In genomic region chr21:42182713-42183371, GRCh38 we compare ENCODE assay signal across 17 cellular contexts. TPM values are rescaled to one million over a fixed set of nuclear protein-coding genes. Genes with fewer than 3 reads are reported as not detected.
DNase-seq lines count a peak whose midpoint lies in the region; ATAC-seq and TF ChIP-seq lines count a peak whose summit lies in the region.
"Had no signal": no experiment of that assay in that cellular context is flagged by ENCODE, and none has a peak within 500 bp of the region (broad histone marks: within the 10 kb centered on the region; RNA-seq: fewer than 3 reads in every experiment).

No MANE protein-coding gene starts in this region.

- H2AK5ac ChIP-seq in mesendoderm (ENCODE audit: low read length) = no peak overlapping the region

- H3K4me3 ChIP-seq in mesendoderm (ENCODE audit: low read length) (no peak overlapping the region), testis (no peak overlapping the region)
- H3K4me3 ChIP-seq in effector memory CD4-positive, alpha-beta T cell (ENCODE audit: insufficient read depth, low read depth, low read length, poor library complexity, severe bottlenecking) = no peak overlapping the region
- H3K4me3 ChIP-seq: HAP-1 had no signal

- H3K36me3 ChIP-seq in mesendoderm (ENCODE audit: control insufficient read depth, insufficient read depth, low read length) (no peaks in the 10 kb centered on the region), testis (ENCODE audit: low read depth, missing control alignments) (no peaks in the 10 kb centered on the region)
- no peaks in the 10 kb centered on the region for H3K36me3 ChIP-seq in effector memory CD4-positive, alpha-beta T cell (ENCODE audit: control insufficient read depth, insufficient read depth, low read length)
- H3K36me3 ChIP-seq: HAP-1 had no signal

- no peak overlapping the region for H3K4me2 ChIP-seq in mesendoderm (ENCODE audit: low read length)

- no peak overlapping the region for H3K4ac ChIP-seq in mesendoderm (ENCODE audit: low read depth, low read length)

- no peak overlapping the region for H2BK15ac ChIP-seq in mesendoderm (replicated peaks; ENCODE audit: low read depth)

- POLR2A ChIA-PET in activated CD4-positive, alpha-beta T cell treated with anti-CD3 and anti-CD28 coated beads, Interleukin-2, amount 10 ng/mL, durations not matched to agents 7 days and 5 days (lab: Charles Lee) = no interaction called here

- DNase-seq in activated CD4-positive, alpha-beta T cell treated with anti-CD3 and anti-CD28 coated beads, Interleukin-2, amount 10 ng/mL, durations not matched to agents 7 days and 5 days = no peak
- DNase-seq in activated CD4-positive, alpha-beta T cell treated with anti-CD3 and anti-CD28 coated beads, Interleukin-2, amount 50 U/mL, for 4 hours = no peak
- DNase-seq in stimulated activated naive CD8-positive, alpha-beta T cell treated with anti-CD3 and anti-CD28 coated beads, Interleukin-15, amount 100 ng/mL, for 72 hours = no peak
- DNase-seq in stimulated activated naive CD8-positive, alpha-beta T cell treated with anti-CD3 and anti-CD28 coated beads, Interleukin-15, Interleukin-2, amounts not matched to agents 100 U/mL and 50 U/mL, for 24 hours = no peak
- DNase-seq in mesendoderm (no peak), testis (no peak), NCI-H2081 treated with DMSO at 0.1 percent for 48 hours (lab: John Stamatoyannopoulos, UW) (no peak)
- DNase-seq in effector memory CD4-positive, alpha-beta T cell = no peak
- DNase-seq: CD8-positive, alpha-beta T cell; COR-L47; DMS153; DMS79 treated with DMSO at 0.1 percent for 48 hours; GDM1; GOT3 had no signal

- H2BK120ac ChIP-seq in mesendoderm (ENCODE audit: low read depth, low read length) = no peak overlapping the region

- H3K36me3 Mint-ChIP-seq in activated CD4-positive, alpha-beta T cell treated with anti-CD3 and anti-CD28 coated beads, Interleukin-2, amount 10 ng/mL, durations not matched to agents 7 days and 5 days (ENCODE audit: low read depth) = peaks cover 17% of the 10 kb centered on the region
- H3K36me3 Mint-ChIP-seq: CD8-positive, alpha-beta T cell had no signal

- no peak for TF ChIP-seq CTCF in testis (IDR thresholded peaks at IDR 0.05)

- no peaks in the 10 kb centered on the region for H3K4me1 ChIP-seq in mesendoderm (ENCODE audit: control insufficient read depth, low read depth, low read length)
- H3K4me1 ChIP-seq in testis = no peaks in the 10 kb centered on the region
- peaks cover 19% of the 10 kb centered on the region for H3K4me1 ChIP-seq in effector memory CD4-positive, alpha-beta T cell (ENCODE audit: control insufficient read depth, insufficient read depth, low read length, poor library complexity, severe bottlenecking)
- H3K4me1 ChIP-seq: HAP-1 had no signal

- no peaks in the 10 kb centered on the region for H3K27me3 ChIP-seq in mesendoderm (ENCODE audit: insufficient read depth, low read length, poor library complexity)
- no peaks in the 10 kb centered on the region for H3K27me3 ChIP-seq in testis
- no peaks in the 10 kb centered on the region for H3K27me3 ChIP-seq in effector memory CD4-positive, alpha-beta T cell (replicated peaks; ENCODE audit: control insufficient read depth, insufficient read depth, low read length, poor library complexity, severe bottlenecking)

- H3K27me3 Mint-ChIP-seq in activated CD4-positive, alpha-beta T cell treated with anti-CD3 and anti-CD28 coated beads, Interleukin-2, amount 10 ng/mL, durations not matched to agents 7 days and 5 days = peaks cover 6% of the 10 kb centered on the region
- H3K27me3 Mint-ChIP-seq in stimulated activated naive CD8-positive, alpha-beta T cell treated with anti-CD3 and anti-CD28 coated beads, Interleukin-15, amount 100 ng/mL, for 72 hours = no peaks in the 10 kb centered on the region

- no peak overlapping the region for H3K9ac ChIP-seq in mesendoderm (ENCODE audit: low read length)

- no peaks in the 10 kb centered on the region for H3K79me2 ChIP-seq in mesendoderm (ENCODE audit: control insufficient read depth, insufficient read depth, low read length)

- no peak overlapping the region for H2BK5ac ChIP-seq in mesendoderm (ENCODE audit: low read length)

- intact Hi-C loops in testis (cut with DNase I; ENCODE audit: low total_unique reads) = no loop called here

- no peak overlapping the region for H4K8ac ChIP-seq in mesendoderm (ENCODE audit: low read depth, low read length)

- no peak overlapping the region for H3K27ac ChIP-seq in mesendoderm (ENCODE audit: low read depth, low read length)
- H3K27ac ChIP-seq in testis = no peak overlapping the region
- H3K27ac ChIP-seq in effector memory CD4-positive, alpha-beta T cell (ENCODE audit: insufficient read depth, low read length, poor library complexity, severe bottlenecking) = no peak overlapping the region
- H3K27ac ChIP-seq: 22Rv1 had no signal

- H3K9me3 Mint-ChIP-seq in activated CD4-positive, alpha-beta T cell treated with anti-CD3 and anti-CD28 coated beads, Interleukin-2, amount 10 ng/mL, durations not matched to agents 7 days and 5 days = peaks cover 13% of the 10 kb centered on the region
- H3K9me3 Mint-ChIP-seq in stimulated activated naive CD8-positive, alpha-beta T cell treated with anti-CD3 and anti-CD28 coated beads, Interleukin-15, amount 100 ng/mL, for 72 hours = peaks cover 16% of the 10 kb centered on the region in 2 donors

- ATAC-seq in stimulated activated naive CD8-positive, alpha-beta T cell treated with anti-CD3 and anti-CD28 coated beads, Interleukin-15, amount 100 ng/mL, for 72 hours = no peak
- no peak for ATAC-seq in stimulated activated naive CD8-positive, alpha-beta T cell treated with anti-CD3 and anti-CD28 coated beads, Interleukin-15, Interleukin-2, amounts not matched to agents 100 U/mL and 50 U/mL, for 24 hours
- ATAC-seq: CD8-positive, alpha-beta T cell had no signal

- peaks cover 26% of the 10 kb centered on the region for H3K4me1 Mint-ChIP-seq in activated CD4-positive, alpha-beta T cell treated with anti-CD3 and anti-CD28 coated beads, Interleukin-2, amount 10 ng/mL, durations not matched to agents 7 days and 5 days
- H3K4me1 Mint-ChIP-seq in stimulated activated naive CD8-positive, alpha-beta T cell treated with anti-CD3 and anti-CD28 coated beads, Interleukin-15, amount 100 ng/mL, for 72 hours = peaks cover 24% of the 10 kb centered on the region

- H3K9me3 ChIP-seq in testis = no peaks in the 10 kb centered on the region
- no peaks in the 10 kb centered on the region for H3K9me3 ChIP-seq in effector memory CD4-positive, alpha-beta T cell (ENCODE audit: control insufficient read depth, low read length)
- H3K9me3 ChIP-seq: HAP-1 had no signal

- H4K5ac ChIP-seq in mesendoderm (ENCODE audit: low read length) = no peak overlapping the region

- peak overlapping the region; percentile 66 for H3K23ac ChIP-seq in mesendoderm (ENCODE audit: low read length)

- no peak overlapping the region for H3K56ac ChIP-seq in mesendoderm (ENCODE audit: low read length)

- TF ChIP-seq POLR2A in testis (IDR thresholded peaks at IDR 0.05) = no peak

- no peak overlapping the region for H3K18ac ChIP-seq in mesendoderm (ENCODE audit: low read length)

- peak overlapping the region; percentile 37 for H3K27ac Mint-ChIP-seq in activated CD4-positive, alpha-beta T cell treated with anti-CD3 and anti-CD28 coated beads, Interleukin-2, amount 10 ng/mL, durations not matched to agents 7 days and 5 days
- H3K27ac Mint-ChIP-seq in stimulated activated naive CD8-positive, alpha-beta T cell treated with anti-CD3 and anti-CD28 coated beads, Interleukin-15, amount 100 ng/mL, for 72 hours = peak overlapping the region; percentile 3 to 51
- H3K27ac Mint-ChIP-seq: CD8-positive, alpha-beta T cell had no signal

- H3K79me1 ChIP-seq in mesendoderm (ENCODE audit: low read length) = no peaks in the 10 kb centered on the region

- CTCF ChIA-PET in activated CD4-positive, alpha-beta T cell treated with anti-CD3 and anti-CD28 coated beads, Interleukin-2, amount 10 ng/mL, durations not matched to agents 7 days and 5 days (lab: Charles Lee) = interaction anchor here (0.8 to 1.5 kb wide), 7 partner anchors 11 to 127 kb away, joined by 3 read pairs; no protein-coding TSS in a partner anchor

- no CpG with 5 or more reads among the region's 4 CpGs for WGBS in mesendoderm (ENCODE audit: extremely low coverage, insufficient coverage, low lambda C conversion rate)
- 75 to 81% methylated on average over 4 of the region's 4 CpGs for WGBS in testis, 2 donors

- H3K4me3 Mint-ChIP-seq in activated CD4-positive, alpha-beta T cell treated with anti-CD3 and anti-CD28 coated beads, Interleukin-2, amount 10 ng/mL, durations not matched to agents 7 days and 5 days = no peak overlapping the region
- no peak overlapping the region for H3K4me3 Mint-ChIP-seq in stimulated activated naive CD8-positive, alpha-beta T cell treated with anti-CD3 and anti-CD28 coated beads, Interleukin-15, amount 100 ng/mL, for 72 hours
- H3K4me3 Mint-ChIP-seq: CD14-positive monocyte; CD8-positive, alpha-beta T cell had no signal

RNA-seq across cellular contexts. Expression of gene ABCG1, which starts 36.1 kb away (rescaled TPM):
- 10 to 100 TPM; 10.2 to 12.3 TPM for total RNA-seq in activated CD4-positive, alpha-beta T cell treated with anti-CD3 and anti-CD28 coated beads, Interleukin-2, amount 10 ng/mL, durations not matched to agents 7 days and 5 days
- polyA plus RNA-seq in mesendoderm (2013, experiment 1 of 2) = 0.21 TPM
- polyA plus RNA-seq in mesendoderm (2013, experiment 2 of 2) = 0.27 TPM
- 1 to 10 TPM; 4.6 to 5.9 TPM for total RNA-seq in testis
- 5.1 TPM for polyA plus RNA-seq in testis (ENCODE audit: insufficient read depth, low read depth, low replicate concordance)
